In the genomic region with DNA sequence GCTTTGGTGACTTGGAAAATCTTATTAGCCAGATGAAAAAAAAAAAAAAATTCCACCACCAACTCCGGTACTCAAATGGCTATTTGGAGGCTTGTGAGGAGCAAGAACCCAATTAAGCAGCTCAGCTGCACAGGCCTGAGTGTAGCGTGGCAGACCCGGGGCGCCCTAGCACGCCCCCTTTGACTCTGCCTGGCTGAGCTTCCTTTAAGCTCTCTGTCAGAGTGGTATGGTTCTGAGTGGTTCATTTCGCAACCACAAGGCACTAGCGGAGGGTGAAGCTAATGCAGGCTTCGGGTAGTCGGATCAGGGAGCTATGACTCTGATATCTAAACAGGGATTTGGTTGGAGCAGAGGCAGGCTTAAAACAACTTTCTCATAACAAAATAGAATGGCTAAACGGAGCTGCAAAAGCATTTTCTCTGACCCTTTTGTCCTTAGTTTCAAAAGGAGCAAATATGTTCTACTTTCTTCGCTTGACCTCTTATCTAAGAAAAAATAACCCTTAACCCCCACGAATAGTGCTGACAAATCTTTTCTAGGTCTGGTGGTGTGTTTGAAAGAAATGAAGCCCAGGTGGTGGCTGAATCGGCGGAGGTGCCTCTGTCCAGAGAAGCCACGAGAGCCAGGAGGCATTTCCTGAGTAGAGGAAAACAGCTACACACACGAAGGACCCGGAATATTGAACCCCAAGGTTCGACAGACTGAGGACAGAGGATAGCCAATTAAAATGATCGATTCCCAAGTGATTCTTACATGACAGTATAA, we compare ENCODE assay signal across 12 cellular contexts.
DNase-seq lines count a peak whose midpoint lies in the region; ATAC-seq and TF ChIP-seq lines count a peak whose summit lies in the region.
"Had no signal": no experiment of that assay in that cellular context is flagged by ENCODE, and none has a peak within 500 bp of the region (broad histone marks: within the 10 kb centered on the region; RNA-seq: fewer than 3 reads in every experiment).

No MANE protein-coding gene starts in this region.

- TF ChIP-seq CTCF in colonic mucosa (IDR thresholded peaks at IDR 0.05) (no peak), upper lobe of right lung (IDR thresholded peaks at IDR 0.05) (no peak)

- no peak overlapping the region for H4K8ac ChIP-seq in mesenchymal stem cell (ENCODE audit: low read length)

- WGBS in mesenchymal stem cell, result 68% methylated on average over 14 of the region's 19 CpGs

- H3K4me1 ChIP-seq in colonic mucosa, result no peaks in the 10 kb centered on the region
- H3K4me1 ChIP-seq in mesenchymal stem cell (ENCODE audit: control insufficient read depth, insufficient read depth, low read depth, low read length), result no peaks in the 10 kb centered on the region
- no peaks in the 10 kb centered on the region for H3K4me1 ChIP-seq in upper lobe of right lung
- H3K4me1 ChIP-seq: breast epithelium, left ventricle myocardium inferior had no signal

- H3K79me1 ChIP-seq in mesenchymal stem cell (replicated peaks; ENCODE audit: low read length, poor library complexity, severe bottlenecking), result no peaks in the 10 kb centered on the region

- no peak overlapping the region for H2BK15ac ChIP-seq in mesenchymal stem cell (ENCODE audit: low read depth, poor library complexity, severe bottlenecking)

- H3K27me3 ChIP-seq in colonic mucosa, result no peaks in the 10 kb centered on the region
- H3K27me3 ChIP-seq in mesenchymal stem cell (ENCODE audit: control insufficient read depth in 1 of 2, insufficient read depth in 1 of 2, low read length in 2 of 2), result peaks cover 0 to 3% of the 10 kb centered on the region in 2 experiments
- no peaks in the 10 kb centered on the region for H3K27me3 ChIP-seq in upper lobe of right lung
- H3K27me3 ChIP-seq: breast epithelium had no signal

- H3K23ac ChIP-seq in mesenchymal stem cell (ENCODE audit: low read length in 2 of 2), result no peak overlapping the region

- H3K27ac ChIP-seq in colonic mucosa (no peak overlapping the region), mesenchymal stem cell (ENCODE audit: low read length, poor library complexity, severe bottlenecking) (no peak overlapping the region), upper lobe of right lung (no peak overlapping the region)
- H3K27ac ChIP-seq: left ventricle myocardium inferior had no signal

- no peak overlapping the region for H2AK5ac ChIP-seq in mesenchymal stem cell (ENCODE audit: low read length, severe bottlenecking)

- no peak overlapping the region for H3K4me2 ChIP-seq in mesenchymal stem cell (ENCODE audit: low read length, poor library complexity, severe bottlenecking)
- H3K4me2 ChIP-seq: SK-N-SH had no signal

- H3K9me3 ChIP-seq in colonic mucosa (no peaks in the 10 kb centered on the region), mesenchymal stem cell (ENCODE audit: control insufficient read depth, low read length) (peaks cover 21% of the 10 kb centered on the region), upper lobe of right lung (no peaks in the 10 kb centered on the region)

- peak; percentile 21 for DNase-seq in left cardiac atrium
- no peak for DNase-seq in cardiac septum (ENCODE audit: low spot score)
- peak; percentile 24 for DNase-seq in colonic mucosa
- peak; percentile 40 for DNase-seq in mesenchymal stem cell
- no peak for DNase-seq in upper lobe of right lung
- no peak for DNase-seq in AG20443 (ENCODE audit: low spot score)
- no peak for DNase-seq in OCI-M2 (lab: John Stamatoyannopoulos, UW; ENCODE audit: unreplicated experiment)
- DNase-seq: left ventricle myocardium inferior, MV-4-11, SK-N-SH had no signal

- no peak overlapping the region for H3K4ac ChIP-seq in mesenchymal stem cell (ENCODE audit: low read depth in 1 of 2, low read length in 2 of 2)

- intact Hi-C loops in left cardiac atrium (cut with DNase I) (no loop called here), cardiac septum (cut with DNase I) (no loop called here), colonic mucosa (cut with DNase I) (no loop called here), upper lobe of right lung (cut with DNase I) (no loop called here)

- H4K91ac ChIP-seq in mesenchymal stem cell (ENCODE audit: low read length), result no peak overlapping the region

- no peak overlapping the region for H2AFZ ChIP-seq in mesenchymal stem cell (ENCODE audit: low read depth, low read length)

- H3K4me3 ChIP-seq in colonic mucosa, result no peak overlapping the region
- no peak overlapping the region for H3K4me3 ChIP-seq in mesenchymal stem cell (ENCODE audit: insufficient read depth in 1 of 2, low read depth in 1 of 2, low read length in 2 of 2)
- H3K4me3 ChIP-seq in upper lobe of right lung, result no peak overlapping the region
- H3K4me3 ChIP-seq: left ventricle myocardium inferior had no signal

- no peak overlapping the region for H2BK12ac ChIP-seq in mesenchymal stem cell (ENCODE audit: low read length in 2 of 2)

- no peak overlapping the region for H3K14ac ChIP-seq in mesenchymal stem cell (ENCODE audit: low read length in 2 of 2)

- H3K9ac ChIP-seq in colonic mucosa (ENCODE audit: low read depth in 2 of 2, low read length in 2 of 2) (no peak overlapping the region), mesenchymal stem cell (ENCODE audit: low read length) (no peak overlapping the region)
- H3K9ac ChIP-seq: SK-N-SH had no signal

- no peaks in the 10 kb centered on the region for H3K36me3 ChIP-seq in colonic mucosa
- no peaks in the 10 kb centered on the region for H3K36me3 ChIP-seq in mesenchymal stem cell (ENCODE audit: control insufficient read depth in 1 of 2, insufficient read depth in 2 of 2, low read depth in 1 of 2, low read length in 2 of 2)
- H3K36me3 ChIP-seq in upper lobe of right lung, result no peaks in the 10 kb centered on the region
- H3K36me3 ChIP-seq: breast epithelium, left ventricle myocardium inferior had no signal

- no peak overlapping the region for H2BK5ac ChIP-seq in mesenchymal stem cell (ENCODE audit: low read depth, low read length, poor library complexity, severe bottlenecking)

- H3K18ac ChIP-seq in mesenchymal stem cell (ENCODE audit: low read depth in 1 of 2, low read length in 2 of 2), result no peak overlapping the region

- H2BK120ac ChIP-seq in mesenchymal stem cell (ENCODE audit: low read depth, low read length), result no peak overlapping the region

- ATAC-seq in left cardiac atrium (peak in 1 of 2 donors; percentile 45), upper lobe of right lung (peak; percentile 87), HG03196 (IDR thresholded peaks at IDR 0.05; ENCODE audit: unreplicated experiment) (no peak)

Comparison
In these comparisons a context has a peak if more than half of its experiments do, and no peak if none do; other contexts are left out.
1. DNase-seq: peak in left cardiac atrium (single experiment), colonic mucosa (single experiment) and mesenchymal stem cell (single experiment); none in cardiac septum (single experiment), upper lobe of right lung (single experiment), AG20443 (single experiment) and OCI-M2 (single experiment).